1 cellular context compared by ENCODE assay signal in the genomic region with DNA sequence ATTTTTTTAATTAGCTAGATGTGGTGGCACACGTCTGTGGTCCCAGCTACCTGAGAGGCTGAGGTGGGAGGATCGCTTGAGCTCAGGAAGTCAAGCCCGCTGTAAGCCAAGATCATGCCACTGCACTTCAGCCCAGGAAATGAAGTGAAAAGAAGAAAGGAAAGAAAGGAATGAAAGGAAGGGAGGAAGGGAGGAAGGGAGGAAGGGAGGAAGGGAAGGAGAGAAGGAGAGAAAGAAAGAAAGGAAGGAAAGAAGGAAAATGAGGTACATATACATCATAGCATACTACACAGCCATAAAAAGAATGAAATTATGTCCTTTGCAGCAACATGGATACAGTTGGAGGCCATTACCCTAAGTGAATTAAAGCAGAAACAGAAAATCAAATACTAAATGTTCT.
A peak's percentile ranks its signal among the peaks of the same experiment; 100 is the strongest.
TF ChIP-seq lines count a peak whose summit lies in the region.

No MANE protein-coding gene starts in this region.

TF ChIP-seq in K562, 482 proteins besides CTCF, POLR2A, EP300 and RAD21:
- TF ChIP-seq, protein P1, sequence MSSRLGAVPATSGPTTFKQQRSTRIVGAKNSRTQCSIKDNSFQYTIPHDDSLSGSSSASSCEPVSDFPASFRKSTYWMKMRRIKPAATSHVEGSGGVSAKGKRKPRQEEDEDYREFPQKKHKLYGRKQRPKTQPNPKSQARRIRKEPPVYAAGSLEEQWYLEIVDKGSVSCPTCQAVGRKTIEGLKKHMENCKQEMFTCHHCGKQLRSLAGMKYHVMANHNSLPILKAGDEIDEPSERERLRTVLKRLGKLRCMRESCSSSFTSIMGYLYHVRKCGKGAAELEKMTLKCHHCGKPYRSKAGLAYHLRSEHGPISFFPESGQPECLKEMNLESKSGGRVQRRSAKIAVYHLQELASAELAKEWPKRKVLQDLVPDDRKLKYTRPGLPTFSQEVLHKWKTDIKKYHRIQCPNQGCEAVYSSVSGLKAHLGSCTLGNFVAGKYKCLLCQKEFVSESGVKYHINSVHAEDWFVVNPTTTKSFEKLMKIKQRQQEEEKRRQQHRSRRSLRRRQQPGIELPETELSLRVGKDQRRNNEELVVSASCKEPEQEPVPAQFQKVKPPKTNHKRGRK (tag; IDR thresholded peaks at IDR 0.05), result peak; percentile 53
- no peak for TF ChIP-seq SMAD1 (IDR thresholded peaks at IDR 0.05; ENCODE audit: low read depth, low read length, partially characterized antibody)
